ENCODE assay signal across 22 cellular contexts in genomic region chr1:53931523-53931922, GRCh38. TPM values are rescaled to one million over a fixed set of nuclear protein-coding genes. Genes with fewer than 3 reads are reported as not detected.
"Had no signal": no experiment of that assay in that cellular context is flagged by ENCODE, and none has a peak within 500 bp of the region (broad histone marks: within the 10 kb centered on the region; RNA-seq: fewer than 3 reads in every experiment).

No MANE protein-coding gene starts in this region.

- H3K27me3 ChIP-seq: MG63 had no signal

- H3K27ac ChIP-seq: RWPE1 had no signal

- DNase-seq: Karpas-422, KG1, MG63, NCI-H1092, NCI-H1105 treated with DMSO at 0.1 percent for 48 hours, NCI-H1417 treated with DMSO at 0.1 percent for 48 hours, NCI-H146, NCI-H1694 treated with DMSO at 0.1 percent for 48 hours, NCI-H1930, NCI-H2081, NCI-H2171, NCI-H226, NCI-H446, NCI-H510A, NCI-H524 treated with DMSO at 0.1 percent for 48 hours, NCI-H69, NCI-H774, SHP77, SK-N-SH had no signal

- H3K4me3 ChIP-seq: MG63 had no signal

RNA-seq across cellular contexts. Expression of gene DIO1, which starts 37.5 kb away (rescaled TPM):
- total RNA-seq: HT-29, SK-MEL-5 had no signal
